Comparison of ENCODE assay signal across 9 cellular contexts in genomic region chr1:241985787-241986186, GRCh38. TPM values are rescaled to one million over a fixed set of nuclear protein-coding genes. Genes with fewer than 3 reads are reported as not detected.
DNase-seq lines count a peak whose midpoint lies in the region; ATAC-seq and TF ChIP-seq lines count a peak whose summit lies in the region.
"Had no signal": no experiment of that assay in that cellular context is flagged by ENCODE, and none has a peak within 500 bp of the region (broad histone marks: within the 10 kb centered on the region; RNA-seq: fewer than 3 reads in every experiment).

No MANE protein-coding gene starts in this region.

- no peaks in the 10 kb centered on the region for H3K36me3 Mint-ChIP-seq in CD8-positive, alpha-beta memory T cell

- no peaks in the 10 kb centered on the region for H3K4me1 ChIP-seq in right cardiac atrium (ENCODE audit: control insufficient read depth, insufficient read depth, low read length)
- peaks cover 5% of the 10 kb centered on the region for H3K4me1 ChIP-seq in HAP-1
- no peaks in the 10 kb centered on the region for H3K4me1 ChIP-seq in OCI-LY7 (ENCODE audit: insufficient read depth, low read length, poor library complexity, severe bottlenecking)
- no peaks in the 10 kb centered on the region for H3K4me1 ChIP-seq in smooth muscle cell (ENCODE audit: low read depth)
- no peaks in the 10 kb centered on the region for H3K4me1 ChIP-seq in CD8-positive, alpha-beta memory T cell (ENCODE audit: insufficient read depth, low read length)
- H3K4me1 ChIP-seq in uterus: no peaks in the 10 kb centered on the region

- no peaks in the 10 kb centered on the region for H3K9me3 ChIP-seq in right cardiac atrium (ENCODE audit: control insufficient read depth, low read length)
- no peaks in the 10 kb centered on the region for H3K9me3 ChIP-seq in HAP-1
- no peaks in the 10 kb centered on the region for H3K9me3 ChIP-seq in OCI-LY7 (ENCODE audit: low read length)
- no peaks in the 10 kb centered on the region for H3K9me3 ChIP-seq in smooth muscle cell (replicated peaks; ENCODE audit: low read depth)
- H3K9me3 ChIP-seq in CD8-positive, alpha-beta memory T cell (ENCODE audit: low read length): no peaks in the 10 kb centered on the region
- no peaks in the 10 kb centered on the region for H3K9me3 ChIP-seq in uterus

- H3K27me3 ChIP-seq in right cardiac atrium (ENCODE audit: control insufficient read depth, insufficient read depth) (no peaks in the 10 kb centered on the region), HAP-1 (ENCODE audit: low read depth) (no peaks in the 10 kb centered on the region), smooth muscle cell (ENCODE audit: low read depth) (no peaks in the 10 kb centered on the region), uterus (no peaks in the 10 kb centered on the region)
- H3K27me3 ChIP-seq in CD8-positive, alpha-beta memory T cell (ENCODE audit: insufficient read depth, low read length, poor library complexity, severe bottlenecking): no peaks in the 10 kb centered on the region

- no peak for ATAC-seq in Right ventricle myocardium superior (ENCODE audit: poor library complexity)
- ATAC-seq in right cardiac atrium: no peak

- H3K4me1 Mint-ChIP-seq in CD8-positive, alpha-beta memory T cell: no peaks in the 10 kb centered on the region
- H3K4me1 Mint-ChIP-seq: central memory CD8-positive, alpha-beta T cell had no signal

- DNase-seq in Right ventricle myocardium superior (peak; percentile 10), right cardiac atrium (no peak), HAP-1 (ENCODE audit: low spot score in 2 of 2) (peak; percentile 45 to 71), OCI-LY7 (ENCODE audit: low spot score) (peak; percentile 39), epithelial cell of esophagus (ENCODE audit: low read depth) (peak; percentile 43), smooth muscle cell (lab: John Stamatoyannopoulos, UW; ENCODE audit: unreplicated experiment) (no peak), uterus (no peak)
- DNase-seq in CD8-positive, alpha-beta memory T cell: no peak

- H3K27me3 Mint-ChIP-seq in CD8-positive, alpha-beta memory T cell: peaks cover 9% of the 10 kb centered on the region in 2 donors

- TF ChIP-seq CTCF in OCI-LY7 (conservative IDR thresholded peaks at IDR 0.05; ENCODE audit: low read length) (peak; percentile 67), epithelial cell of esophagus (IDR thresholded peaks at IDR 0.05; ENCODE audit: insufficient read depth, low read depth, low read length, missing control alignments) (peak; percentile 58), smooth muscle cell (IDR thresholded peaks at IDR 0.05; ENCODE audit: borderline replicate concordance, insufficient read depth, poor library complexity, severe bottlenecking) (peak; percentile 41), uterus (IDR thresholded peaks at IDR 0.05) (no peak)

- WGBS in right cardiac atrium: 76% methylated on average over 10 of the region's 10 CpGs
- WGBS in smooth muscle cell (ENCODE audit: low lambda C conversion rate): 76% methylated on average over 10 of the region's 10 CpGs

- CTCF ChIA-PET in OCI-LY7 (lab: Charles Lee; ENCODE audit: unreplicated experiment): interaction anchor here (0.6 kb wide), 1 partner anchor 9 kb away, joined by 3 read pairs; no protein-coding TSS in a partner anchor
- CTCF ChIA-PET in CD8-positive, alpha-beta memory T cell (lab: Charles Lee): interaction anchor here (1.2 to 1.6 kb wide), 2 partner anchors 14 to 25 kb away, joined by 3 to 4 read pairs; no protein-coding TSS in a partner anchor

- no TSS peak for BruUV-seq in OCI-LY7 (replicated peaks; lab: Mats Ljungman, UMichigan)

- no peaks in the 10 kb centered on the region for H3K9me2 ChIP-seq in OCI-LY7 (ENCODE audit: insufficient read depth, low read length)

- intact Hi-C loops in Right ventricle myocardium superior (cut with DNase I) (no loop called here), right cardiac atrium (cut with DNase I) (no loop called here), OCI-LY7 (cut with micrococcal nuclease; ENCODE audit: unreplicated experiment) (loop anchor here (5.0 kb wide), 2 partner anchors 88 to 453 kb away; partner anchors contain the start of gene KMO), uterus (cut with DNase I; ENCODE audit: low total_unique reads) (no loop called here)

- POLR2A ChIA-PET in OCI-LY7 (lab: Charles Lee): interaction anchor here (0.6 kb wide), 2 partner anchors 214 to 322 kb away, joined by 3 to 4 read pairs; no protein-coding TSS in a partner anchor
- POLR2A ChIA-PET in CD8-positive, alpha-beta memory T cell (lab: Charles Lee): no interaction called here

- in situ Hi-C loops in HAP-1 (cut with MboI; ENCODE audit: low sequenced_read_pairs): loop anchor here (10.0 to 25.0 kb wide), 2 partner anchors 371 to 448 kb away; partner anchors contain the start of gene KMO

- no peak overlapping the region for H3K27ac Mint-ChIP-seq in CD8-positive, alpha-beta memory T cell

- no peaks in the 10 kb centered on the region for H3K9me3 Mint-ChIP-seq in CD8-positive, alpha-beta memory T cell
- H3K9me3 Mint-ChIP-seq: central memory CD8-positive, alpha-beta T cell had no signal

- H3F3A ChIP-seq in smooth muscle cell (ENCODE audit: low read depth): no peaks in the 10 kb centered on the region

- H3K27ac ChIP-seq in right cardiac atrium (ENCODE audit: low read length): no peak overlapping the region
- H3K27ac ChIP-seq in OCI-LY7 (ENCODE audit: low read depth, low read length, poor library complexity, severe bottlenecking): no peak overlapping the region
- H3K27ac ChIP-seq in smooth muscle cell (ENCODE audit: low read depth): no peak overlapping the region
- H3K27ac ChIP-seq in CD8-positive, alpha-beta memory T cell (ENCODE audit: low read depth, low read length): no peak overlapping the region
- no peak overlapping the region for H3K27ac ChIP-seq in uterus

- no peak overlapping the region for H3K4me3 Mint-ChIP-seq in CD8-positive, alpha-beta memory T cell
- H3K4me3 Mint-ChIP-seq: central memory CD8-positive, alpha-beta T cell had no signal

- H4K20me1 ChIP-seq in OCI-LY7 (ENCODE audit: insufficient read depth, low read length): no peaks in the 10 kb centered on the region
- no peaks in the 10 kb centered on the region for H4K20me1 ChIP-seq in smooth muscle cell (ENCODE audit: low read depth)

- no peak for TF ChIP-seq POLR2A in uterus (IDR thresholded peaks at IDR 0.05)

- H3K79me2 ChIP-seq in OCI-LY7 (ENCODE audit: insufficient read depth, low read depth, low read length): no peaks in the 10 kb centered on the region
- H3K79me2 ChIP-seq in smooth muscle cell (ENCODE audit: low read depth): no peaks in the 10 kb centered on the region

- H3K9ac ChIP-seq in smooth muscle cell (ENCODE audit: low read depth): no peak overlapping the region

- no peak overlapping the region for H3K4me3 ChIP-seq in right cardiac atrium (ENCODE audit: low read length)
- no peak overlapping the region for H3K4me3 ChIP-seq in HAP-1
- no peak overlapping the region for H3K4me3 ChIP-seq in OCI-LY7 (ENCODE audit: low read depth, low read length, poor library complexity, severe bottlenecking)
- H3K4me3 ChIP-seq in epithelial cell of esophagus (ENCODE audit: low read length): no peak overlapping the region
- no peak overlapping the region for H3K4me3 ChIP-seq in smooth muscle cell
- no peak overlapping the region for H3K4me3 ChIP-seq in CD8-positive, alpha-beta memory T cell (ENCODE audit: low read length)
- H3K4me3 ChIP-seq in uterus: no peak overlapping the region

- H3K4me2 ChIP-seq in OCI-LY7 (ENCODE audit: low read length) (no peak overlapping the region), smooth muscle cell (no peak overlapping the region)

- H2AFZ ChIP-seq in OCI-LY7 (ENCODE audit: low read length): no peak overlapping the region
- H2AFZ ChIP-seq in smooth muscle cell (ENCODE audit: low read depth): no peak overlapping the region

- no peaks in the 10 kb centered on the region for H3K36me3 ChIP-seq in HAP-1 (replicated peaks)
- no peaks in the 10 kb centered on the region for H3K36me3 ChIP-seq in OCI-LY7 (ENCODE audit: insufficient read depth, low read length)
- no peaks in the 10 kb centered on the region for H3K36me3 ChIP-seq in smooth muscle cell (ENCODE audit: low read depth)
- no peaks in the 10 kb centered on the region for H3K36me3 ChIP-seq in CD8-positive, alpha-beta memory T cell (ENCODE audit: insufficient read depth, low read length)
- H3K36me3 ChIP-seq in uterus: no peaks in the 10 kb centered on the region

RNA-seq across cellular contexts. Expression of gene MAP1LC3C, which starts 13.1 kb away (rescaled TPM):
- total RNA-seq in Right ventricle myocardium superior (0.24 TPM), right cardiac atrium (under 1 TPM in 2 of 4 donors, not detected in 2; 0.37 to 0.40 TPM), OCI-LY7 (2022) (not detected in 2 replicates), smooth muscle cell (not detected in 2 replicates), uterus (1 to 10 TPM in 1 of 4 donors, under 1 TPM in 2, not detected in 1; 0.51 to 5.9 (median 0.59) TPM)
- polyA plus RNA-seq in right cardiac atrium (0.25 TPM), smooth muscle cell (0.48 TPM in 1 of 2 replicates, not detected in the other)
- total RNA-seq in OCI-LY7 (2014; rRNA removed; shearing (Covaris generic)): not detected in 2 replicates
- total RNA-seq in CD8-positive, alpha-beta memory T cell: not detected
- polyA plus RNA-seq in CD8-positive, alpha-beta memory T cell: not detected

RNA-seq across cellular contexts. Expression of gene BECN2, which starts 28.2 kb away (rescaled TPM):
- total RNA-seq in Right ventricle myocardium superior (not detected), right cardiac atrium (not detected), OCI-LY7 (2022) (not detected in 2 replicates), smooth muscle cell (not detected in 2 replicates), uterus (not detected)
- polyA plus RNA-seq in right cardiac atrium (not detected), smooth muscle cell (not detected in 2 replicates)
- total RNA-seq in OCI-LY7 (2014; rRNA removed; shearing (Covaris generic)): not detected in 2 replicates
- total RNA-seq in CD8-positive, alpha-beta memory T cell: not detected
- not detected for polyA plus RNA-seq in CD8-positive, alpha-beta memory T cell

Comparison
In these comparisons a context has a peak if more than half of its experiments do, and no peak if none do; other contexts are left out.
1. DNase-seq: peak in Right ventricle myocardium superior (single experiment), HAP-1 (2 of 2), OCI-LY7 (single experiment) and epithelial cell of esophagus (single experiment); none in right cardiac atrium (0 of 3), smooth muscle cell (single experiment), CD8-positive, alpha-beta memory T cell (0 of 5) and uterus (0 of 2).
2. CTCF ChIP-seq: peak in OCI-LY7 (single experiment), epithelial cell of esophagus (single experiment) and smooth muscle cell (single experiment); none in uterus (0 of 4).